Comparison of ENCODE assay signal across 15 cellular contexts in the genomic region with DNA sequence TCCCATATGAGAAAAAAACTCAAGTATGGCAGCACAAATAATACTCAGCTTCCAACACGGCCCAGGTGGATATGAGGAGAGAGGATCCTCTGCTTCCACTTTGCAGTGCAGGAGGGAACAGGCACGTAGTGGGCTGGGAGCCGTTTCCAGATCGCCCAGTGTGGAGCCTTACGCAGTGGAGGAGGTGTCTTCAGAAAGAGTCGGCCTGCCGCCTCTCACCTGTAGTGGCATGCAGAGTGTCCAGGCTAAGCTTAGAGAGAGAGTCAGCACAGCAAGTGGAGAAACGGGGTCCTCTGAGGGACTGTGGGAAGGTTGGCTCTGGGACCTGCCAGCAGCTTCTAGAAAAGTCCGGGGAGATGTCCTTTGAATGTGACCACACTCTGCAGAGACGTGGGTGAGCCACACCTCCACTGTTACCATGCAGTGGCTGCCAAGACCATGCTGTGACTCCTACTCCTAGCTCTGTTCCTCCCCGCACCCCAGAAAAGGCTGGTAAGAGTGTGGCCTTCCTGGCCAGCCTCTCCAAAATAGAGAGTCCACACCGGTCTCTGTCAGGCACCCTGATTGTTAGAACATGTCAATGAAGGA. TPM values are rescaled to one million over a fixed set of nuclear protein-coding genes. Genes with fewer than 3 reads are reported as not detected.
A peak's percentile ranks its signal among the peaks of the same experiment; 100 is the strongest.
DNase-seq lines count a peak whose midpoint lies in the region; ATAC-seq and TF ChIP-seq lines count a peak whose summit lies in the region.
"Had no signal": no experiment of that assay in that cellular context is flagged by ENCODE, and none has a peak within 500 bp of the region (broad histone marks: within the 10 kb centered on the region; RNA-seq: fewer than 3 reads in every experiment).

No MANE protein-coding gene starts in this region.

- H3K27ac ChIP-seq in effector memory CD4-positive, alpha-beta T cell (ENCODE audit: insufficient read depth, low read length, poor library complexity, severe bottlenecking) = peak overlapping the region; percentile 48
- H3K27ac ChIP-seq: foreskin keratinocyte, GM23248, left ventricle myocardium inferior, parathyroid adenoma, upper lobe of right lung, WERI-Rb-1 had no signal

- H3K9me3 Mint-ChIP-seq in activated T-cell treated with anti-CD3 and anti-CD28 coated beads, Interleukin-2, amount 50 U/mL, for 24 hours = no peaks in the 10 kb centered on the region
- no peaks in the 10 kb centered on the region for H3K9me3 Mint-ChIP-seq in T-helper 2 cell treated with Interferon-gamma antibody and Interleukin-4, amounts not matched to agents 5 μg/mL and 100 μg/mL, for 36 hours
- no peaks in the 10 kb centered on the region for H3K9me3 Mint-ChIP-seq in stimulated activated naive B cell treated with anti-CD40 and anti-IgM and Interleukin-4, amounts not matched to agents 10 μg/mL and 1 μg/mL and 100 μg/mL, for 72 hours
- H3K9me3 Mint-ChIP-seq in CD14-positive monocyte = no peaks in the 10 kb centered on the region

- H3K27me3 Mint-ChIP-seq in activated T-cell treated with anti-CD3 and anti-CD28 coated beads, Interleukin-2, amount 50 U/mL, for 24 hours = no peaks in the 10 kb centered on the region
- H3K27me3 Mint-ChIP-seq in T-helper 2 cell treated with Interferon-gamma antibody and Interleukin-4, amounts not matched to agents 5 μg/mL and 100 μg/mL, for 36 hours (ENCODE audit: low read depth) = no peaks in the 10 kb centered on the region
- H3K27me3 Mint-ChIP-seq in stimulated activated naive B cell treated with anti-CD40 and anti-IgM and Interleukin-4, amounts not matched to agents 10 μg/mL and 1 μg/mL and 100 μg/mL, for 72 hours = no peaks in the 10 kb centered on the region
- peaks cover 0 to 4% (median 0%) of the 10 kb centered on the region in 3 donors for H3K27me3 Mint-ChIP-seq in CD14-positive monocyte (ENCODE audit: low read depth in 3 of 3)

- no peaks in the 10 kb centered on the region for H3K27me3 ChIP-seq in effector memory CD4-positive, alpha-beta T cell (replicated peaks; ENCODE audit: control insufficient read depth, insufficient read depth, low read length, poor library complexity, severe bottlenecking)
- H3K27me3 ChIP-seq: upper lobe of right lung had no signal

- no peaks in the 10 kb centered on the region for H3K36me3 ChIP-seq in effector memory CD4-positive, alpha-beta T cell (ENCODE audit: control insufficient read depth, insufficient read depth, low read length)
- H3K36me3 ChIP-seq: left ventricle myocardium inferior, upper lobe of right lung, WERI-Rb-1 had no signal

- no peak overlapping the region for H3K4me3 ChIP-seq in effector memory CD4-positive, alpha-beta T cell (ENCODE audit: insufficient read depth, low read depth, low read length, poor library complexity, severe bottlenecking)
- H3K4me3 ChIP-seq: GM23248, left ventricle myocardium inferior, upper lobe of right lung had no signal

- DNase-seq in activated T-cell treated with anti-CD3 and anti-CD28 coated beads, Interleukin-2, amount 50 U/mL, for 24 hours = peak; percentile 39
- DNase-seq in activated T-cell treated with anti-CD3 and anti-CD28 coated beads, Interleukin-2, amount 50 U/mL, for 48 hours = no peak
- DNase-seq in T-helper 2 cell treated with Interferon-gamma antibody and Interleukin-4, amounts not matched to agents 5 μg/mL and 100 μg/mL, for 36 hours (ENCODE audit: low spot score) = peak; percentile 42
- DNase-seq in effector memory CD4-positive, alpha-beta T cell = no peak
- DNase-seq in stimulated activated naive B cell treated with anti-CD40 and anti-IgM and Interleukin-4, amounts not matched to agents 10 μg/mL and 1 μg/mL and 100 μg/mL, for 72 hours = no peak
- no peak for DNase-seq in CD14-positive monocyte (ENCODE audit: low spot score)
- DNase-seq: foreskin keratinocyte, GM23248, left ventricle myocardium inferior, NCI-H1417, upper lobe of right lung, WERI-Rb-1 had no signal

- H3K4me1 Mint-ChIP-seq in activated T-cell treated with anti-CD3 and anti-CD28 coated beads, Interleukin-2, amount 50 U/mL, for 24 hours (ENCODE audit: low read depth) = peaks cover 66% of the 10 kb centered on the region
- H3K4me1 Mint-ChIP-seq in T-helper 2 cell treated with Interferon-gamma antibody and Interleukin-4, amounts not matched to agents 5 μg/mL and 100 μg/mL, for 36 hours (ENCODE audit: low read depth) = peaks cover 67% of the 10 kb centered on the region
- peaks cover 31 to 58% of the 10 kb centered on the region in 2 donors for H3K4me1 Mint-ChIP-seq in stimulated activated naive B cell treated with anti-CD40 and anti-IgM and Interleukin-4, amounts not matched to agents 10 μg/mL and 1 μg/mL and 100 μg/mL, for 72 hours
- H3K4me1 Mint-ChIP-seq in CD14-positive monocyte = peaks cover 35% of the 10 kb centered on the region

- peaks cover 49% of the 10 kb centered on the region for H3K4me1 ChIP-seq in effector memory CD4-positive, alpha-beta T cell (ENCODE audit: control insufficient read depth, insufficient read depth, low read length, poor library complexity, severe bottlenecking)
- H3K4me1 ChIP-seq: foreskin keratinocyte, parathyroid adenoma had no signal

- no peak for ATAC-seq in stimulated activated naive B cell treated with anti-CD40 and anti-IgM and Interleukin-4, amounts not matched to agents 10 μg/mL and 1 μg/mL and 100 μg/mL, for 72 hours (replicated peaks)
- ATAC-seq in GM19035 (IDR thresholded peaks at IDR 0.05; ENCODE audit: unreplicated experiment) (no peak), HG03139 (IDR thresholded peaks at IDR 0.05; ENCODE audit: unreplicated experiment) (no peak)
- ATAC-seq: foreskin keratinocyte, upper lobe of right lung had no signal

- H3K36me3 Mint-ChIP-seq in activated T-cell treated with anti-CD3 and anti-CD28 coated beads, Interleukin-2, amount 50 U/mL, for 24 hours (ENCODE audit: low read depth) = peaks cover 8% of the 10 kb centered on the region
- H3K36me3 Mint-ChIP-seq in T-helper 2 cell treated with Interferon-gamma antibody and Interleukin-4, amounts not matched to agents 5 μg/mL and 100 μg/mL, for 36 hours (ENCODE audit: low read depth) = peaks cover 11% of the 10 kb centered on the region
- peaks cover under 1 to 4% of the 10 kb centered on the region in 2 donors for H3K36me3 Mint-ChIP-seq in stimulated activated naive B cell treated with anti-CD40 and anti-IgM and Interleukin-4, amounts not matched to agents 10 μg/mL and 1 μg/mL and 100 μg/mL, for 72 hours
- H3K36me3 Mint-ChIP-seq in CD14-positive monocyte = no peaks in the 10 kb centered on the region

- no peaks in the 10 kb centered on the region for H3K9me3 ChIP-seq in effector memory CD4-positive, alpha-beta T cell (ENCODE audit: control insufficient read depth, low read length)
- H3K9me3 ChIP-seq: left ventricle myocardium inferior, upper lobe of right lung had no signal

- no peak overlapping the region for H3K4me3 Mint-ChIP-seq in activated T-cell treated with anti-CD3 and anti-CD28 coated beads, Interleukin-2, amount 50 U/mL, for 24 hours
- peak overlapping the region; percentile 68 for H3K4me3 Mint-ChIP-seq in T-helper 2 cell treated with Interferon-gamma antibody and Interleukin-4, amounts not matched to agents 5 μg/mL and 100 μg/mL, for 36 hours
- H3K4me3 Mint-ChIP-seq in stimulated activated naive B cell treated with anti-CD40 and anti-IgM and Interleukin-4, amounts not matched to agents 10 μg/mL and 1 μg/mL and 100 μg/mL, for 72 hours = no peak overlapping the region
- H3K4me3 Mint-ChIP-seq in CD14-positive monocyte = peak overlapping the region in 1 of 2 donors; percentile 30

- H3K27ac Mint-ChIP-seq in activated T-cell treated with anti-CD3 and anti-CD28 coated beads, Interleukin-2, amount 50 U/mL, for 24 hours = peak overlapping the region; percentile 69
- H3K27ac Mint-ChIP-seq in T-helper 2 cell treated with Interferon-gamma antibody and Interleukin-4, amounts not matched to agents 5 μg/mL and 100 μg/mL, for 36 hours = peak overlapping the region; percentile 95
- H3K27ac Mint-ChIP-seq in stimulated activated naive B cell treated with anti-CD40 and anti-IgM and Interleukin-4, amounts not matched to agents 10 μg/mL and 1 μg/mL and 100 μg/mL, for 72 hours = peak overlapping the region; percentile 60
- H3K27ac Mint-ChIP-seq in CD14-positive monocyte = peak overlapping the region in 1 of 7 donors; percentile 60

- no peak for TF ChIP-seq CTCF in CD14-positive monocyte (IDR thresholded peaks at IDR 0.05)

- intact Hi-C loops in CD14-positive monocyte (cut with micrococcal nuclease) = no loop called here

RNA-seq across cellular contexts. Expression of a gene that starts 3.5 kb away (rescaled TPM):
- 10 to 100 TPM; 28.2 to 28.6 TPM for polyA plus RNA-seq in CD14-positive monocyte

Comparison
In these comparisons a context has a peak if more than half of its experiments do, and no peak if none do; other contexts are left out.
1. DNase-seq: peak in activated T-cell treated with anti-CD3 and anti-CD28 coated beads, Interleukin-2, amount 50 U/mL, for 24 hours (single experiment) and T-helper 2 cell treated with Interferon-gamma antibody and Interleukin-4, amounts not matched to agents 5 μg/mL and 100 μg/mL, for 36 hours (single experiment); none in activated T-cell treated with anti-CD3 and anti-CD28 coated beads, Interleukin-2, amount 50 U/mL, for 48 hours (0 of 2), effector memory CD4-positive, alpha-beta T cell (0 of 3), stimulated activated naive B cell treated with anti-CD40 and anti-IgM and Interleukin-4, amounts not matched to agents 10 μg/mL and 1 μg/mL and 100 μg/mL, for 72 hours (single experiment) and CD14-positive monocyte (single experiment).